In the genomic region with DNA sequence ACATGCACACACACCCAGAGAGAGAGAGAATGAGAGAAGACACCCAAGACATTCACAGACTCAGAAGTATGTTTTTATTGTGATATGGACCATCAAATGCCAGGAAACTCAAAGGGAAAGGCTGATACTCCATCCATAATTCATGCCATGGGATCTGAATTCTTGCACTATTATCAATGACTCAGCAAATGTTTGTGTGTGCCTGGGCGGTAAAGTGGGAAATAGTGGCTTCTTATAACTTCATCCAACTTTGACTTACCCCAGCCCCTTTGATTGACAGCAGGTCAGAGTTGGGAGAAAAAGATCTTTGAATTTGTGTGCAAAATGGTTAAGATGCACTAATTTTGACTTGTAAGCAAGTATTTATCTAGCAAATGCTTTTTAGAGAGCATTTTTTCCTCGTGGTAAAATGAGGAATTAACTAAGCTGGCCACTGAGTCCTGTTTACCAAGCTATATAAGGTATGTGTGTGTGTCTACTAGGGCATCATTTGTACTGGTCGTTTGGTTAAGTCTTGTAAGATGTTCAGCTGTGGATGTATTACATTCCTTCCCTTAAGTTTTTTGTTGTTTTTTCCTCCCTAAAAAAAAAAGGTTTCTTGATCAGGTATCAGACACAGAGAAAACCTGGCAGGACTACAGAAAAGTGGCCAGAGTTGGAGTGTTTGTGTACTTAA, we compare ENCODE assay signal across 1 cellular context.
TF ChIP-seq lines count a peak whose summit lies in the region.

No MANE protein-coding gene starts in this region.

TF ChIP-seq in H1, 55 proteins besides CTCF, POLR2A, EP300 and RAD21 (continued from another document):
- no peak for TF ChIP-seq FOSL1 (IDR thresholded peaks at IDR 0.05; ENCODE audit: insufficient read depth, low read depth, low read length)
